In genomic region chr16:87238371-87238715, GRCh38 we compare ENCODE assay signal across 17 cellular contexts.
DNase-seq lines count a peak whose midpoint lies in the region; ATAC-seq and TF ChIP-seq lines count a peak whose summit lies in the region.
"Had no signal": no experiment of that assay in that cellular context is flagged by ENCODE, and none has a peak within 500 bp of the region (broad histone marks: within the 10 kb centered on the region; RNA-seq: fewer than 3 reads in every experiment).

No MANE protein-coding gene starts in this region.

- peaks cover 28% of the 10 kb centered on the region for H3K4me1 Mint-ChIP-seq in type B pancreatic cell (ENCODE audit: unreplicated experiment)
- H3K4me1 Mint-ChIP-seq in HFFc6 (ENCODE audit: low read depth) = peaks cover 21% of the 10 kb centered on the region

- H3K9me3 Mint-ChIP-seq in type B pancreatic cell = peaks cover 4% of the 10 kb centered on the region
- H3K9me3 Mint-ChIP-seq in HFFc6 = no peaks in the 10 kb centered on the region
- H3K9me3 Mint-ChIP-seq: CD4-positive, alpha-beta T cell; H9 had no signal

- H3K27ac Mint-ChIP-seq in type B pancreatic cell (peak overlapping the region; percentile 63), HFFc6 (no peak overlapping the region)
- H3K27ac Mint-ChIP-seq: CD4-positive, alpha-beta T cell had no signal

- TF ChIP-seq CTCF in WERI-Rb-1 (IDR thresholded peaks at IDR 0.05; ENCODE audit: low read depth, low read length) (no peak), type B pancreatic cell (conservative IDR thresholded peaks at IDR 0.05) (no peak), HFFc6 (IDR thresholded peaks at IDR 0.05) (no peak), lower lobe of right lung (IDR thresholded peaks at IDR 0.05) (no peak)

- no peaks in the 10 kb centered on the region for H3K27me3 ChIP-seq in WERI-Rb-1 (ENCODE audit: insufficient read depth, low read depth, severe bottlenecking)
- no peaks in the 10 kb centered on the region for H3K27me3 ChIP-seq in lower lobe of right lung (ENCODE audit: low read depth)

- H3K4me3 ChIP-seq in WERI-Rb-1 (ENCODE audit: low read depth, low read length) (no peak overlapping the region), lower lobe of right lung (no peak overlapping the region)

- H3K36me3 ChIP-seq in WERI-Rb-1 = no peaks in the 10 kb centered on the region
- no peaks in the 10 kb centered on the region for H3K36me3 ChIP-seq in lower lobe of right lung

- H3K27me3 Mint-ChIP-seq in type B pancreatic cell (peaks cover 3% of the 10 kb centered on the region), HFFc6 (ENCODE audit: insufficient read depth) (peaks cover 3% of the 10 kb centered on the region)

- no peaks in the 10 kb centered on the region for H3K9me3 ChIP-seq in WERI-Rb-1 (ENCODE audit: severe bottlenecking)
- H3K9me3 ChIP-seq in lower lobe of right lung = no peaks in the 10 kb centered on the region

- H3K4me3 Mint-ChIP-seq in type B pancreatic cell (no peak overlapping the region), HFFc6 (no peak overlapping the region)
- H3K4me3 Mint-ChIP-seq: CD4-positive, alpha-beta T cell; H9 had no signal

- H3K36me3 Mint-ChIP-seq in type B pancreatic cell (peaks cover 7% of the 10 kb centered on the region), HFFc6 (ENCODE audit: low read depth) (peaks cover 6% of the 10 kb centered on the region)

- H3K27ac ChIP-seq in WERI-Rb-1 (no peak overlapping the region), lower lobe of right lung (no peak overlapping the region)
- H3K27ac ChIP-seq: 22Rv1 had no signal

- peak; percentile 4 to 26 for DNase-seq in NCI-H524 (lab: John Stamatoyannopoulos, UW)
- no peak for DNase-seq in NCI-H524 treated with DMSO at 0.1 percent for 48 hours (lab: John Stamatoyannopoulos, UW)
- peak; percentile 79 for DNase-seq in NCI-H82 treated with DMSO at 0.1 percent for 48 hours (lab: John Stamatoyannopoulos, UW; ENCODE audit: unreplicated experiment)
- DNase-seq in WERI-Rb-1 = peak; percentile 52
- no peak for DNase-seq in type B pancreatic cell (ENCODE audit: extremely low spot score, unreplicated experiment)
- DNase-seq in HFFc6 = no peak
- no peak for DNase-seq in lower lobe of right lung
- DNase-seq: C1 segment of cervical spinal cord; CD4-positive, alpha-beta T cell; DMS153; DND-41; GDM1; GOT3; H9 had no signal

- no peaks in the 10 kb centered on the region for H3K4me1 ChIP-seq in lower lobe of right lung

- no peak for ATAC-seq in GM19463 (IDR thresholded peaks at IDR 0.05; ENCODE audit: unreplicated experiment)
- no peak for ATAC-seq in lower lobe of right lung
- ATAC-seq: HepG2 had no signal

- intact Hi-C loops in lower lobe of right lung (cut with DNase I) = no loop called here

Comparison
In these comparisons a context has a peak if more than half of its experiments do, and no peak if none do; other contexts are left out.
1. DNase-seq: peak in NCI-H524 (2 of 2), NCI-H82 treated with DMSO at 0.1 percent for 48 hours (single experiment) and WERI-Rb-1 (single experiment); none in NCI-H524 treated with DMSO at 0.1 percent for 48 hours (single experiment), type B pancreatic cell (single experiment), HFFc6 (single experiment) and lower lobe of right lung (single experiment).